13 cellular contexts compared by ENCODE assay signal in genomic region chr1:230205719-230206198, GRCh38.
DNase-seq lines count a peak whose midpoint lies in the region; ATAC-seq and TF ChIP-seq lines count a peak whose summit lies in the region.
"Had no signal": no experiment of that assay in that cellular context is flagged by ENCODE, and none has a peak within 500 bp of the region (broad histone marks: within the 10 kb centered on the region; RNA-seq: fewer than 3 reads in every experiment).

No MANE protein-coding gene starts in this region.

- H3K4me3 ChIP-seq in A673 (ENCODE audit: low read depth, low read length, poor library complexity, severe bottlenecking) (no peak overlapping the region), mucosa of rectum (ENCODE audit: low read length in 2 of 2) (no peak overlapping the region), vagina (no peak overlapping the region)
- no peak overlapping the region for H3K4me3 ChIP-seq in CD8-positive, alpha-beta T cell (ENCODE audit: low read depth, low read length)
- H3K4me3 ChIP-seq: hepatocyte had no signal

- POLR2A ChIA-PET in A673 (lab: Charles Lee; ENCODE audit: low non-redundant PET) = no interaction called here
- POLR2A ChIA-PET in CD8-positive, alpha-beta T cell (lab: Charles Lee) = no interaction called here

- H3K9me3 ChIP-seq in A673 (ENCODE audit: low read depth, low read length, poor library complexity, severe bottlenecking) (no peaks in the 10 kb centered on the region), mucosa of rectum (ENCODE audit: control insufficient read depth in 2 of 2, low read length in 2 of 2) (no peaks in the 10 kb centered on the region), vagina (no peaks in the 10 kb centered on the region)
- no peaks in the 10 kb centered on the region for H3K9me3 ChIP-seq in CD8-positive, alpha-beta T cell (ENCODE audit: low read length)

- CTCF ChIA-PET in A673 (lab: Charles Lee) = interaction anchor here (0.6 kb wide), 1 partner anchor 110 kb away, joined by 3 read pairs; no protein-coding TSS in a partner anchor
- CTCF ChIA-PET in CD8-positive, alpha-beta T cell (lab: Charles Lee) = interaction anchor here (1.8 kb wide), 1 partner anchor 10 kb away, joined by 4 read pairs; no protein-coding TSS in a partner anchor

- H3K36me3 Mint-ChIP-seq in CD8-positive, alpha-beta T cell = peaks cover 42% of the 10 kb centered on the region

- ATAC-seq in CD8-positive, alpha-beta T cell = no peak
- ATAC-seq: left lobe of liver, WTC11 had no signal

- no peak overlapping the region for H3K4me3 Mint-ChIP-seq in CD8-positive, alpha-beta T cell
- H3K4me3 Mint-ChIP-seq: type B pancreatic cell, WTC11 had no signal

- H3K4me1 ChIP-seq in A673 (ENCODE audit: insufficient read depth, low read length, poor library complexity, severe bottlenecking) (peaks cover 50% of the 10 kb centered on the region), mucosa of rectum (ENCODE audit: control insufficient read depth in 2 of 2, insufficient read depth in 2 of 2, low read length in 2 of 2) (peaks cover 12 to 26% of the 10 kb centered on the region in 2 donors), vagina (peaks cover 26% of the 10 kb centered on the region)
- peaks cover 10% of the 10 kb centered on the region for H3K4me1 ChIP-seq in CD8-positive, alpha-beta T cell (ENCODE audit: insufficient read depth, low read length)

- H3K9ac ChIP-seq in mucosa of rectum (ENCODE audit: low read depth in 1 of 2, low read length in 2 of 2) = no peak overlapping the region

- H3K36me3 ChIP-seq in A673 (ENCODE audit: insufficient read depth, low read length, poor library complexity, severe bottlenecking) = no peaks in the 10 kb centered on the region
- H3K36me3 ChIP-seq in mucosa of rectum (ENCODE audit: control insufficient read depth in 2 of 2, insufficient read depth in 2 of 2, low read length in 2 of 2) = peaks cover 0 to 4% of the 10 kb centered on the region in 2 donors
- peaks cover 19% of the 10 kb centered on the region for H3K36me3 ChIP-seq in CD8-positive, alpha-beta T cell (ENCODE audit: insufficient read depth, low read length)
- H3K36me3 ChIP-seq in vagina = no peaks in the 10 kb centered on the region

- H3K9me3 Mint-ChIP-seq in CD8-positive, alpha-beta T cell = no peaks in the 10 kb centered on the region
- H3K9me3 Mint-ChIP-seq: type B pancreatic cell, WTC11 had no signal

- no peak for TF ChIP-seq CTCF in A673 (conservative IDR thresholded peaks at IDR 0.05; ENCODE audit: low read depth, low read length)
- TF ChIP-seq CTCF in CD8-positive, alpha-beta T cell (IDR thresholded peaks at IDR 0.05) = no peak
- no peak for TF ChIP-seq CTCF in vagina (IDR thresholded peaks at IDR 0.05)

- TF ChIP-seq POLR2A in vagina (IDR thresholded peaks at IDR 0.05) = no peak

- BruUV-seq in A673 (replicated peaks; lab: Mats Ljungman, UMichigan) = no TSS peak

- peaks cover 23% of the 10 kb centered on the region for H3K4me1 Mint-ChIP-seq in CD8-positive, alpha-beta T cell (ENCODE audit: low read depth)

- intact Hi-C loops in A673 (cut with micrococcal nuclease; ENCODE audit: unreplicated experiment) = no loop called here
- intact Hi-C loops in CD8-positive, alpha-beta T cell (cut with DNase I, micrococcal nuclease) = loop anchor here (5.0 to 10.0 kb wide), 2 partner anchors 69 to 107 kb away; no protein-coding TSS in a partner anchor
- intact Hi-C loops in vagina (cut with DNase I) = no loop called here

- H3K27me3 Mint-ChIP-seq in CD8-positive, alpha-beta T cell (ENCODE audit: low read depth) = no peaks in the 10 kb centered on the region
- H3K27me3 Mint-ChIP-seq: type B pancreatic cell had no signal

- DNase-seq in A673 (ENCODE audit: low spot score) (peak; percentile 64), NCI-H226 (peak; percentile 84), dermis blood vessel endothelial cell (peak; percentile 73), NOMO-1 treated with dmso at 0.1 percent for 144 hours (lab: John Stamatoyannopoulos, UW; ENCODE audit: unreplicated experiment) (no peak), NCI-H524 treated with DMSO at 0.1 percent for 48 hours (lab: John Stamatoyannopoulos, UW) (no peak), vagina (ENCODE audit: extremely low spot score in 2 of 2) (no peak)
- no peak for DNase-seq in CD8-positive, alpha-beta T cell
- DNase-seq: NCI-H2171 treated with DMSO at 0.1 percent for 48 hours had no signal

- H3K27ac Mint-ChIP-seq in CD8-positive, alpha-beta T cell = no peak overlapping the region
- H3K27ac Mint-ChIP-seq: type B pancreatic cell, WTC11 had no signal

- H3K27ac ChIP-seq in A673 (ENCODE audit: low read depth, low read length, poor library complexity, severe bottlenecking) (peak overlapping the region; percentile 15), mucosa of rectum (ENCODE audit: low read depth in 2 of 2, low read length in 2 of 2) (peak overlapping the region; percentile 73 to 74), vagina (no peak overlapping the region)
- no peak overlapping the region for H3K27ac ChIP-seq in CD8-positive, alpha-beta T cell (ENCODE audit: low read depth, low read length)
- H3K27ac ChIP-seq: hepatocyte had no signal

- H3K27me3 ChIP-seq in A673 (replicated peaks; ENCODE audit: insufficient read depth, low read depth, low read length, poor library complexity) (no peaks in the 10 kb centered on the region), mucosa of rectum (ENCODE audit: control insufficient read depth in 2 of 2, insufficient read depth in 2 of 2, low read length in 2 of 2) (no peaks in the 10 kb centered on the region), vagina (no peaks in the 10 kb centered on the region)
- no peaks in the 10 kb centered on the region for H3K27me3 ChIP-seq in CD8-positive, alpha-beta T cell (ENCODE audit: insufficient read depth, low read length)
- H3K27me3 ChIP-seq: hepatocyte had no signal

Comparison
In these comparisons a context has a peak if more than half of its experiments do, and no peak if none do; other contexts are left out.
1. DNase-seq: peak in A673 (single experiment), NCI-H226 (single experiment) and dermis blood vessel endothelial cell (single experiment); none in NOMO-1 treated with dmso at 0.1 percent for 144 hours (single experiment), CD8-positive, alpha-beta T cell (0 of 7), NCI-H524 treated with DMSO at 0.1 percent for 48 hours (single experiment) and vagina (0 of 2).
2. H3K27ac ChIP-seq: peak in A673 (single experiment) and mucosa of rectum (2 of 2); none in CD8-positive, alpha-beta T cell (single experiment) and vagina (single experiment).
3. intact Hi-C loops: an anchor here in CD8-positive, alpha-beta T cell (5.0 to 10.0 kb wide); none called in A673 and vagina.